ENCODE assay signal across 1 cellular context in the genomic region with DNA sequence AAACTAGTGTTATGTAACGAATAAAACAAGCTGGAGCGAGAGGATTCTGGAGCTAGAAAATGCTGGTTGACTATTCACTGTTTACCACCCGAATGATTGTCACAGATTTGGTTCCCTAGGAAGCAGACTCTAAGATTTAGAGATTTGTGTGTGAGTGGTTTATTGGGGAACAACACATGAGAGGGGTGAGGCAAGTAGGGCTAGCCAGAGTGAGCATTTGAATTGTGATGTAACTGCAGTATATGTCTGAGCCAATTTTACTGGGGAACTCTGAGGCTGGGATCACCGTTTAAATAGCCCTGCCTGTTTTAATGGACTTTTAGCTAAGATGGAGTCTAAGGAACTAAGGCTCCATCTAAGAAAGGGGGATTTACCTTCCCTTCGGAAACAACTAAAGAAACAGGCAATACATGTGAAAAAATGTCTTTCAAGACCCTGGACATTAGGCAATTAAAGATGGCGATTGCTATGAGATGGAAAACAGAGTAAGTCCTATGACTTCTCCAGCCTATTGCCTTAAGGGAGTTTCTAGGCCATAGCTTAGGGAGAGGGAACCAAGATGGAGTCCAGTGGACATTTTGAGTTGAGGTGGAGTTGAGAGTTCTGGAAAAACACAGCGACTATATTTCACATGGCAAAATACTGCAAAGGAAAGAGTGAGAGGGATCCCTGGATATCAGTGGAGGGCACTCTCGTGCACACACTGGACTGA.
TF ChIP-seq lines count a peak whose summit lies in the region.

No MANE protein-coding gene starts in this region.

TF ChIP-seq in endothelial cell of umbilical vein, 7 proteins besides CTCF, POLR2A, EP300 and RAD21:
- TF ChIP-seq MYC (IDR thresholded peaks at IDR 0.05; ENCODE audit: low read depth, low read length) = no peak
- no peak for TF ChIP-seq POLR2AphosphoS5 (IDR thresholded peaks at IDR 0.05; ENCODE audit: insufficient read depth, low read depth, low read length)
- TF ChIP-seq, protein P1, sequence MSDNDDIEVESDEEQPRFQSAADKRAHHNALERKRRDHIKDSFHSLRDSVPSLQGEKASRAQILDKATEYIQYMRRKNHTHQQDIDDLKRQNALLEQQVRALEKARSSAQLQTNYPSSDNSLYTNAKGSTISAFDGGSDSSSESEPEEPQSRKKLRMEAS (IDR thresholded peaks at IDR 0.05; ENCODE audit: insufficient read depth, insufficient read length) = no peak
